Comparison of ENCODE assay signal across 23 cellular contexts in genomic region chr2:241469746-241470145, GRCh38.
"Had no signal": no experiment of that assay in that cellular context is flagged by ENCODE, and none has a peak within 500 bp of the region (broad histone marks: within the 10 kb centered on the region; RNA-seq: fewer than 3 reads in every experiment).

No MANE protein-coding gene starts in this region.

- H3K4me3 ChIP-seq: K562, SJSA1, SK-N-MC had no signal

- DNase-seq: IMR-90, Kasumi-1, MM.1S, NCI-H1092 treated with DMSO at 0.1 percent for 48 hours, NCI-H1436, NCI-H187, NCI-H2029, NCI-H2081 treated with DMSO at 0.1 percent for 48 hours, NCI-H2171, NCI-H226, NCI-H446, NCI-H510A, NCI-H524 treated with DMSO at 0.1 percent for 48 hours, NCI-H69, NCI-H774, Right ventricle myocardium superior, RPMI8226, SIG-M5 had no signal

- H3K9me3 ChIP-seq: SJSA1 had no signal

- H3K9ac ChIP-seq: KMS-11 had no signal

- ATAC-seq: HepG2, K562 had no signal

- H3K4me2 ChIP-seq: KMS-11 had no signal

- H3K27ac ChIP-seq: KMS-11, SJSA1, SK-N-MC had no signal

- H3K4me1 ChIP-seq: SJSA1 had no signal

- H3K27me3 ChIP-seq: SJSA1 had no signal

- H3K36me3 ChIP-seq: SJSA1 had no signal
